1 cellular context compared by ENCODE assay signal in the genomic region with DNA sequence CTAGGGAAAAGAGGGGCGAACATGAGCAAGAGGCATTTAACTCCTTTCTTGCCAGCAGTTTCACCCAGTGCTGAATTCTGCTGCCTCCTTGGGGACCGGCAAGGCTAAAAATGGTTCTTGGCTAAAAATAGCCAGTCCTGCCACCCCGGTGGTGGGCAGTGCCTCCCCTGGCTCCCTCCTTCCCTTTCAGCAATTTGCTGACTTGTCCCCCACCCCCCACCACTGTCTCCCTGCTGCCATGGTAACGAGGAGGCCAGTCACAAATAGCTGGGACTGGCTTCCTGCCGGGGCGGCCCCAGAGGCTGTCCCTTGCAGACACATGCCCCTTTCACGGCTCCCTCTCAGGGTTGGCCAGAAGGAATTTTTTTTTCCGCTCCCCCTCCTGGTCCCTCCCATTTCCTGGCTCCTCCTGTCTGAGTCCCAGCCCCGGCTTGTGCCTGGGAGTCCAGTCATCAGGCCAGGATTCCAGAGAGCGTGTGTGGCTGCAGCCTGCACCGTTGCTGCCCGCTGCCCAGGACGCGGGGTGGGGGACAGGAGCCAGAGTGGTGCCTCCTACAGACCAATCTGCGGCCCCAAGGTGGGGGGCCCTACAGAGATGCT.
TF ChIP-seq lines count a peak whose summit lies in the region.

No MANE protein-coding gene starts in this region.

TF ChIP-seq in SK-N-SH treated with all-trans-retinoic acid at 6 μM for 48 hours, 23 proteins besides CTCF, POLR2A, EP300 and RAD21 (continued from another document):
- TF ChIP-seq TSHZ2 (CRISPR knock-in tag; IDR thresholded peaks at IDR 0.05) = no peak
- TF ChIP-seq ISL1 (CRISPR knock-in tag; IDR thresholded peaks at IDR 0.05) = no peak
- no peak for TF ChIP-seq ZFP3 (CRISPR knock-in tag; IDR thresholded peaks at IDR 0.05)
- no peak for TF ChIP-seq ZNF565 (CRISPR knock-in tag; conservative IDR thresholded peaks at IDR 0.05; ENCODE audit: low read depth)
- TF ChIP-seq ESRRG (CRISPR knock-in tag; IDR thresholded peaks at IDR 0.05) = no peak
- TF ChIP-seq PPARA (CRISPR knock-in tag; IDR thresholded peaks at IDR 0.05; ENCODE audit: borderline replicate concordance) = no peak
- no peak for TF ChIP-seq ZFP30 (CRISPR knock-in tag; IDR thresholded peaks at IDR 0.05)
- TF ChIP-seq SNAI2 (CRISPR knock-in tag; IDR thresholded peaks at IDR 0.05) = no peak
- TF ChIP-seq OSR1 (CRISPR knock-in tag; IDR thresholded peaks at IDR 0.05) = no peak
- no peak for TF ChIP-seq PATZ1 (CRISPR knock-in tag; IDR thresholded peaks at IDR 0.05; ENCODE audit: borderline replicate concordance)
- TF ChIP-seq TOX (CRISPR knock-in tag; IDR thresholded peaks at IDR 0.05; ENCODE audit: borderline replicate concordance) = no peak
- TF ChIP-seq GLIS3 (CRISPR knock-in tag; IDR thresholded peaks at IDR 0.05) = no peak
- TF ChIP-seq ARNTL (CRISPR knock-in tag; IDR thresholded peaks at IDR 0.05; ENCODE audit: borderline replicate concordance, low read depth) = no peak
